Comparison of ENCODE assay signal across 18 cellular contexts in genomic region chr11:10429526-10429925, GRCh38.
"Had no signal": no experiment of that assay in that cellular context is flagged by ENCODE, and none has a peak within 500 bp of the region (broad histone marks: within the 10 kb centered on the region; RNA-seq: fewer than 3 reads in every experiment).

No MANE protein-coding gene starts in this region.

- H3K9me3 ChIP-seq: adrenal gland, ascending aorta, lower lobe of right lung had no signal

- ATAC-seq: activated T-cell treated with anti-CD3 and anti-CD28 coated beads, Interleukin-2, amount 50 U/mL, for 4 hours; left lobe of liver; lower lobe of right lung had no signal

- H3K79me2 ChIP-seq: hepatocyte had no signal

- H2AFZ ChIP-seq: hepatocyte had no signal

- H3K27me3 ChIP-seq: adrenal gland, ascending aorta, brain microvascular endothelial cell, hepatocyte, upper lobe of left lung had no signal

- H3K4me1 ChIP-seq: adrenal gland, ascending aorta, lower lobe of right lung, spleen, upper lobe of left lung had no signal

- H3K27ac ChIP-seq: adrenal gland, ascending aorta, brain microvascular endothelial cell, hepatocyte, lower lobe of right lung, spleen, upper lobe of left lung had no signal

- H3K4me3 ChIP-seq: adrenal gland, ascending aorta, hepatocyte, lower lobe of right lung, spleen, upper lobe of left lung had no signal

- H3K4me2 ChIP-seq: hepatocyte had no signal

- DNase-seq: activated naive CD4-positive, alpha-beta T cell; activated T-cell treated with anti-CD3 and anti-CD28 coated beads, Interleukin-2, amount 50 U/mL, for 4 hours; adrenal gland; brain microvascular endothelial cell; caudate nucleus; dermis blood vessel endothelial cell; effector CD8-positive, alpha-beta T cell; foreskin melanocyte; immature natural killer cell; lower lobe of right lung; naive B cell; spleen; stimulated activated CD4-positive, alpha-beta T cell treated with anti-CD3 and anti-CD28 coated beads, Interleukin-4, amount 100 ng/mL, for 24 hours; stimulated activated naive CD4-positive, alpha-beta T cell treated with Interleukin-2 at 50 U/mL for 16 hours; upper lobe of left lung had no signal

- H3K36me3 ChIP-seq: adrenal gland, ascending aorta, brain microvascular endothelial cell, lower lobe of right lung, spleen, upper lobe of left lung had no signal
